1 cellular context compared by ENCODE assay signal in genomic region chr15:52102468-52102867, GRCh38.
TF ChIP-seq lines count a peak whose summit lies in the region.

No MANE protein-coding gene starts in this region.

TF ChIP-seq in H1, 55 proteins besides CTCF, POLR2A, EP300 and RAD21:
- TF ChIP-seq CEBPB (IDR thresholded peaks at IDR 0.05; ENCODE audit: low read depth, low read length) (peak; percentile 22; the same call in 1 of the 2 replicates), GABPA (IDR thresholded peaks at IDR 0.05; ENCODE audit: borderline replicate concordance, insufficient read depth, low read length) (no peak), HDAC6 (IDR thresholded peaks at IDR 0.05; ENCODE audit: low read depth, low read length) (no peak)
TF ChIP-seq in H1: peak in this region for 1.
